Comparison of ENCODE assay signal across 1 cellular context in genomic region chr1:201921952-201922558, GRCh38.
A peak's percentile ranks its signal among the peaks of the same experiment; 100 is the strongest.
TF ChIP-seq lines count a peak whose summit lies in the region.

No MANE protein-coding gene starts in this region.

TF ChIP-seq in HEK293, 187 proteins besides CTCF, POLR2A, EP300 and RAD21 (continued from another document):
- TF ChIP-seq ZNF645 (tag by site-specific recombination; IDR thresholded peaks at IDR 0.05) (no peak), ZNF513 (tag by site-specific recombination; IDR thresholded peaks at IDR 0.05) (no peak), ZNF146 (tag by site-specific recombination; IDR thresholded peaks at IDR 0.05) (peak; percentile 45; the same call in 1 of the 2 replicates), ZNF423 (tag by site-specific recombination; IDR thresholded peaks at IDR 0.05) (no peak), ZNF664 (tag by site-specific recombination; IDR thresholded peaks at IDR 0.05) (peak; percentile 52; the same call in 1 of the 2 replicates)
